1 cellular context compared by ENCODE assay signal in the genomic region with DNA sequence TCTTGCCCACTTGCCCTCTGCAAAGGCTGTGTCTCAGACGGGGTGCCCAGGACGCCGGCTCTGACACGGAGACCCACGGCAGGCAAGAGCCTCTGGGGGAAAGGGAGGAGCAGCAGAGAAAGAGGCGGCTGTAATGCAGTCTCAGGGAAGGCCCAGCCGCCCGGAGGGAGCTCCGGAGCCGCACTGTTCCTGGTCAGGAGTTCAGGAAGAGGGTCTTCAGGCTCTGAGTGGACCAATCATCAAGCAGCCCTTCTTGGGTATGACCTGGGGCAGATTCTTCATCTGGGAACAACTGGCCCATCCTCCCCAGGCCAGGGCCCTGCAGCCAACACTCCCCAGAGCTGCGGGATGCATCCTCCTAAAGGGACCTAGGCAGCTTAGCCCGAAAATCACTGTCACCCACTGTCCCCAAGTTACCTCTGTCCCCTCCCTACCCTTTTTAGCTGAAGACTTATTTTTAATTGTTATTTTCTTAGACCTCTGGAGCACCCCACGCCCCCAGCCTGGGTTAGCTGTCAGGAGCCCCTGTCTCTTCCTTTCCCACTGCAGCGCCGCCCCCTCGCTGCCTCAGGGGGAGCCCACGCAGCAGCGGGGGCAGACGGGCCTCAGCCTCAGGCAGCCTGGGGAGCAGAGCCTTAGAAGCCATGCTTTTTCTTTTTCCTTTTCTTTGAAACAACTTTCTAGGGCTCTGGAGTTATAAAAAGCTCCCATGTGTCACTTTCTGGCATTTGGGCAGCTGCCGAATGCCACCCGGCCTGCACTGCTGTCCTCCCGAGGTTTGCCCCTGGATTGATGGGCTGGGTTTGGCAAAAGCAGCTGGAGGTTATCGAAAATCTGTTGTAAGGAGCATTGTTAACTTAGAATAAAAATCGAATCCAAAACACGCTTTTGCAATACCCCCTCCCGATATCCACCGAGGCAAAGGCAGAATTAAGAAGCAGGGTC.
TF ChIP-seq lines count a peak whose summit lies in the region.

No MANE protein-coding gene starts in this region.

TF ChIP-seq in K562, 482 proteins besides CTCF, POLR2A, EP300 and RAD21:
- TF ChIP-seq EGR1 (conservative IDR thresholded peaks at IDR 0.05) = 0 out of 2 replicates have a peak, but pooled peaks have one; percentile 43
- TF ChIP-seq, protein P1, sequence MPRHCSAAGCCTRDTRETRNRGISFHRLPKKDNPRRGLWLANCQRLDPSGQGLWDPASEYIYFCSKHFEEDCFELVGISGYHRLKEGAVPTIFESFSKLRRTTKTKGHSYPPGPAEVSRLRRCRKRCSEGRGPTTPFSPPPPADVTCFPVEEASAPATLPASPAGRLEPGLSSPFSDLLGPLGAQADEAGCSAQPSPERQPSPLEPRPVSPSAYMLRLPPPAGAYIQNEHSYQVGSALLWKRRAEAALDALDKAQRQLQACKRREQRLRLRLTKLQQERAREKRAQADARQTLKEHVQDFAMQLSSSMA (CRISPR knock-in tag; IDR thresholded peaks at IDR 0.05) = no peak
